In genomic region chrX:102126863-102127262, GRCh38 we compare ENCODE assay signal across 29 cellular contexts. TPM values are rescaled to one million over a fixed set of nuclear protein-coding genes. Genes with fewer than 3 reads are reported as not detected.
A peak's percentile ranks its signal among the peaks of the same experiment; 100 is the strongest.
DNase-seq lines count a peak whose midpoint lies in the region; ATAC-seq and TF ChIP-seq lines count a peak whose summit lies in the region.
"Had no signal": no experiment of that assay in that cellular context is flagged by ENCODE, and none has a peak within 500 bp of the region (broad histone marks: within the 10 kb centered on the region; RNA-seq: fewer than 3 reads in every experiment).

No MANE protein-coding gene starts in this region.

- ATAC-seq in gastroesophageal sphincter (no peak), SK-N-SH treated with all-trans-retinoic acid at 6 μM for 48 hours (no peak), HG02678 (IDR thresholded peaks at IDR 0.05; ENCODE audit: unreplicated experiment) (no peak)
- ATAC-seq: left ventricle myocardium superior, Right ventricle myocardium inferior had no signal

- H3K27ac ChIP-seq in gastroesophageal sphincter (peak overlapping the region in 3 of 4 donors; percentile 75 to 80 (median 77)), parathyroid adenoma (peak overlapping the region; percentile 70)
- H3K27ac ChIP-seq: breast epithelium, neutrophil had no signal

- no peak for TF ChIP-seq CTCF in gastroesophageal sphincter (IDR thresholded peaks at IDR 0.05)
- TF ChIP-seq CTCF in parathyroid adenoma (IDR thresholded peaks at IDR 0.05), result no peak

- H3K4me3 ChIP-seq in gastroesophageal sphincter, result no peak overlapping the region
- no peak overlapping the region for H3K4me3 ChIP-seq in parathyroid adenoma (ENCODE audit: low read depth, low read length)
- H3K4me3 ChIP-seq: HAP-1 had no signal

- H3K9me3 ChIP-seq in gastroesophageal sphincter, result no peaks in the 10 kb centered on the region
- H3K9me3 ChIP-seq in parathyroid adenoma (ENCODE audit: control insufficient read depth, low read length), result no peaks in the 10 kb centered on the region
- H3K9me3 ChIP-seq: breast epithelium, HAP-1, neutrophil, SK-N-SH, vagina had no signal

- no peak for TF ChIP-seq POLR2A in gastroesophageal sphincter (IDR thresholded peaks at IDR 0.05)

- H3K4me1 ChIP-seq in gastroesophageal sphincter (no peaks in the 10 kb centered on the region), parathyroid adenoma (no peaks in the 10 kb centered on the region)
- H3K4me1 ChIP-seq: breast epithelium, HAP-1, vagina had no signal

- peak; percentile 4 for DNase-seq in Ammon's horn (ENCODE audit: low spot score)
- DNase-seq in SW480 (ENCODE audit: low spot score), result peak; percentile 2
- DNase-seq in COLO829 (ENCODE audit: low spot score), result no peak
- no peak for DNase-seq in stimulated activated CD8-positive, alpha-beta memory T cell treated with anti-CD3 and anti-CD28 coated beads, Interleukin-4, amount 100 ng/mL, for 48 hours
- DNase-seq: activated CD4-positive, alpha-beta memory T cell treated with anti-CD3 and anti-CD28 coated beads, Interleukin-2, amount 10 ng/mL, durations not matched to agents 7 days and 5 days; activated naive CD4-positive, alpha-beta T cell treated with anti-CD3 and anti-CD28 coated beads, Interleukin-2, amount 50 U/mL, for 16 hours; amniotic stem cell; islet precursor cell; left ventricle myocardium superior; MV-4-11; NCI-H146; NCI-H2107; NCI-H345; SK-N-SH; stimulated activated naive CD4-positive, alpha-beta T cell; T-helper 2 cell had no signal

- no peak overlapping the region for H3K4me2 ChIP-seq in parathyroid adenoma (ENCODE audit: low read length)
- H3K4me2 ChIP-seq: SK-N-SH had no signal

- 36 to 39% methylated on average over 7 to 8 of the region's 8 CpGs for WGBS in gastroesophageal sphincter (ENCODE audit: low coverage in 1 of 2), 2 donors

- no peaks in the 10 kb centered on the region for H3K27me3 ChIP-seq in gastroesophageal sphincter
- H3K27me3 ChIP-seq in parathyroid adenoma (ENCODE audit: control insufficient read depth, insufficient read depth, low read length), result no peaks in the 10 kb centered on the region
- H3K27me3 ChIP-seq: vagina had no signal

- H2AFZ ChIP-seq in parathyroid adenoma, result no peak overlapping the region

- no peak overlapping the region for H3K9ac ChIP-seq in parathyroid adenoma
- H3K9ac ChIP-seq: SK-N-SH had no signal

- no peaks in the 10 kb centered on the region for H3K79me2 ChIP-seq in parathyroid adenoma

- TF ChIP-seq EP300 in gastroesophageal sphincter (IDR thresholded peaks at IDR 0.05), result no peak

- H3K36me3 ChIP-seq in gastroesophageal sphincter, result no peaks in the 10 kb centered on the region
- H3K36me3 ChIP-seq in parathyroid adenoma (ENCODE audit: control insufficient read depth, insufficient read depth, low read length), result no peaks in the 10 kb centered on the region
- H3K36me3 ChIP-seq: breast epithelium, HAP-1, neutrophil, vagina had no signal

TF ChIP-seq in SK-N-SH treated with all-trans-retinoic acid at 6 μM for 48 hours, 23 proteins besides CTCF, POLR2A, EP300 and RAD21:
- TF ChIP-seq ZC3H10 (CRISPR knock-in tag; IDR thresholded peaks at IDR 0.05), result no peak
- TF ChIP-seq PATZ1 (CRISPR knock-in tag; IDR thresholded peaks at IDR 0.05; ENCODE audit: borderline replicate concordance), result no peak
- TF ChIP-seq GLIS3 (CRISPR knock-in tag; IDR thresholded peaks at IDR 0.05), result no peak
- TF ChIP-seq ISL1 (CRISPR knock-in tag; IDR thresholded peaks at IDR 0.05), result no peak
- no peak for TF ChIP-seq SNAI2 (CRISPR knock-in tag; IDR thresholded peaks at IDR 0.05)
- no peak for TF ChIP-seq ESRRG (CRISPR knock-in tag; IDR thresholded peaks at IDR 0.05)
- TF ChIP-seq ARNTL (CRISPR knock-in tag; IDR thresholded peaks at IDR 0.05; ENCODE audit: borderline replicate concordance, low read depth), result no peak

RNA-seq across cellular contexts. Expression of gene TCEAL2, which starts 1.4 kb away (rescaled TPM):
- total RNA-seq in gastroesophageal sphincter, result 10 to 100 TPM; 25.3 to 40.4 (median 34.4) TPM
- total RNA-seq: A172; activated CD4-positive, alpha-beta memory T cell treated with anti-CD3 and anti-CD28 coated beads, Interleukin-2, amount 10 ng/mL, durations not matched to agents 7 days and 5 days; activated T-helper 2 cell treated with anti-CD3 and anti-CD28 coated beads, Interferon-gamma antibody, Interleukin-2, Interleukin-4, amounts not matched to agents 10 μg/mL and 5 μg/mL and 100 μg/mL, durations not matched to agents 14 hours and 24 hours and 36 hours; left ventricle myocardium superior; Right ventricle myocardium inferior had no signal

RNA-seq across cellular contexts. Expression of gene TCEAL6, which starts 15.4 kb away (rescaled TPM):
- total RNA-seq in gastroesophageal sphincter, result 1 to 10 TPM in 1 of 4 donors, under 1 TPM in 1, not detected in 2; 0.39 to 1.3 TPM
- total RNA-seq: A172; activated CD4-positive, alpha-beta memory T cell treated with anti-CD3 and anti-CD28 coated beads, Interleukin-2, amount 10 ng/mL, durations not matched to agents 7 days and 5 days; activated T-helper 2 cell treated with anti-CD3 and anti-CD28 coated beads, Interferon-gamma antibody, Interleukin-2, Interleukin-4, amounts not matched to agents 10 μg/mL and 5 μg/mL and 100 μg/mL, durations not matched to agents 14 hours and 24 hours and 36 hours; left ventricle myocardium superior; mesenteric fat pad; pulmonary artery endothelial cell; Right ventricle myocardium inferior had no signal

RNA-seq across cellular contexts. Expression of gene BEX5, which starts 28.9 kb away (rescaled TPM):
- total RNA-seq in gastroesophageal sphincter, result 1 to 10 TPM in 3 of 4 donors, not detected in 1; 2.2 to 4.9 (median 4.8) TPM
- total RNA-seq: A172, vagina had no signal

Comparison
In these comparisons a context has a peak if more than half of its experiments do, and no peak if none do; other contexts are left out.
1. DNase-seq: peak in Ammon's horn (single experiment) and SW480 (single experiment); none in COLO829 (single experiment) and stimulated activated CD8-positive, alpha-beta memory T cell treated with anti-CD3 and anti-CD28 coated beads, Interleukin-4, amount 100 ng/mL, for 48 hours (single experiment).